ENCODE assay signal across 14 cellular contexts in genomic region chr9:37999501-38000189, GRCh38.
DNase-seq lines count a peak whose midpoint lies in the region; TF ChIP-seq lines count a peak whose summit lies in the region.
"Had no signal": no experiment of that assay in that cellular context is flagged by ENCODE, and none has a peak within 500 bp of the region (broad histone marks: within the 10 kb centered on the region; RNA-seq: fewer than 3 reads in every experiment).

No MANE protein-coding gene starts in this region.

- intact Hi-C loops in esophagus squamous epithelium (cut with DNase I), result no loop called here
- intact Hi-C loops in Caco-2 (cut with micrococcal nuclease; ENCODE audit: unreplicated experiment), result no loop called here

- no peaks in the 10 kb centered on the region for H3K27me3 ChIP-seq in BLaER1 treated with 17β-estradiol and CSF1 and Interleukin-3, amounts not matched to agents 10 nM and 100 nM
- H3K27me3 ChIP-seq in CD8-positive, alpha-beta memory T cell (ENCODE audit: insufficient read depth, low read length, poor library complexity, severe bottlenecking), result no peaks in the 10 kb centered on the region
- no peaks in the 10 kb centered on the region for H3K27me3 ChIP-seq in esophagus squamous epithelium
- no peaks in the 10 kb centered on the region for H3K27me3 ChIP-seq in Caco-2 (replicated peaks; ENCODE audit: control insufficient read depth, insufficient read depth, low read length)
- H3K27me3 ChIP-seq: adrenal gland, testis had no signal

- POLR2A ChIA-PET in CD8-positive, alpha-beta memory T cell (lab: Charles Lee), result no interaction called here
- POLR2A ChIA-PET in Caco-2 (lab: Charles Lee), result no interaction called here

- BruUV-seq in Caco-2 (replicated peaks; lab: Mats Ljungman, UMichigan), result no TSS peak

- CTCF ChIA-PET in CD8-positive, alpha-beta memory T cell (lab: Charles Lee), result no interaction called here
- CTCF ChIA-PET in Caco-2 (lab: Charles Lee), result interaction anchor here (1.1 kb wide), 1 partner anchor 86 kb away, joined by 3 read pairs; no protein-coding TSS in a partner anchor

- H3K9me3 Mint-ChIP-seq in chondrocyte (ENCODE audit: low read depth) (no peaks in the 10 kb centered on the region), neural crest cell (no peaks in the 10 kb centered on the region), Caco-2 (ENCODE audit: unreplicated experiment) (no peaks in the 10 kb centered on the region)
- no peaks in the 10 kb centered on the region for H3K9me3 Mint-ChIP-seq in CD8-positive, alpha-beta memory T cell

- peak overlapping the region in 2 of 11 experiments; percentile 37; a peak in 1 of 22 replicates for H3K27ac ChIP-seq in BLaER1 treated with 17β-estradiol and CSF1 and Interleukin-3, amounts not matched to agents 10 nM and 100 nM
- no peak overlapping the region for H3K27ac ChIP-seq in CD8-positive, alpha-beta memory T cell (ENCODE audit: low read depth, low read length)
- H3K27ac ChIP-seq in esophagus squamous epithelium, result peak overlapping the region in 1 of 4 donors; percentile 30
- H3K27ac ChIP-seq: testis had no signal

- H4K20me1 ChIP-seq in BLaER1 treated with 17β-estradiol and CSF1 and Interleukin-3, amounts not matched to agents 10 nM and 100 nM, result 0 out of 22 replicates have a peak, but pooled peaks cover 0 to 9% (median 0%) of the 10 kb centered on the region in 11 experiments

- H3K27ac Mint-ChIP-seq in chondrocyte (ENCODE audit: unreplicated experiment) (peak overlapping the region; percentile 94), neural crest cell (ENCODE audit: unreplicated experiment) (peak overlapping the region; percentile 89), Caco-2 (ENCODE audit: unreplicated experiment) (no peak overlapping the region)
- no peak overlapping the region for H3K27ac Mint-ChIP-seq in CD8-positive, alpha-beta memory T cell

- H3K4me3 ChIP-seq in BLaER1 treated with 17β-estradiol and CSF1 and Interleukin-3, amounts not matched to agents 10 nM and 100 nM, result no peak overlapping the region
- no peak overlapping the region for H3K4me3 ChIP-seq in CD8-positive, alpha-beta memory T cell (ENCODE audit: low read length)
- H3K4me3 ChIP-seq in esophagus squamous epithelium (no peak overlapping the region), Caco-2 (ENCODE audit: low read depth, low read length) (no peak overlapping the region)
- H3K4me3 ChIP-seq: adrenal gland, testis had no signal

- H3K36me3 ChIP-seq in BLaER1 treated with 17β-estradiol and CSF1 and Interleukin-3, amounts not matched to agents 10 nM and 100 nM, result no peaks in the 10 kb centered on the region
- no peaks in the 10 kb centered on the region for H3K36me3 ChIP-seq in CD8-positive, alpha-beta memory T cell (ENCODE audit: insufficient read depth, low read length)
- H3K36me3 ChIP-seq in esophagus squamous epithelium, result peaks cover 0 to 25% (median 0%) of the 10 kb centered on the region in 3 donors
- H3K36me3 ChIP-seq in Caco-2 (ENCODE audit: control insufficient read depth, insufficient read depth, low read length), result 0 out of 2 replicates have a peak, but pooled peaks cover 1% of the 10 kb centered on the region
- H3K36me3 ChIP-seq: adrenal gland had no signal

- TF ChIP-seq CTCF in chondrocyte (IDR thresholded peaks at IDR 0.05) (no peak), neural crest cell (conservative IDR thresholded peaks at IDR 0.05) (no peak), esophagus squamous epithelium (IDR thresholded peaks at IDR 0.05) (no peak), Caco-2 (IDR thresholded peaks at IDR 0.05; ENCODE audit: insufficient read depth in 1 of 2, low read depth in 1 of 2, low read length in 1 of 2, severe bottlenecking in 1 of 2, unreplicated experiment in 1 of 2) (no peak)

- 57 to 68% methylated on average over 3 to 11 of the region's 11 CpGs for WGBS in esophagus squamous epithelium, 2 donors

- H3K4me2 ChIP-seq in BLaER1 treated with 17β-estradiol and CSF1 and Interleukin-3, amounts not matched to agents 10 nM and 100 nM, result peak overlapping the region; percentile 64 to 83 (median 71)

- H3K36me3 Mint-ChIP-seq in chondrocyte (ENCODE audit: low read depth) (peaks cover 2% of the 10 kb centered on the region), neural crest cell (ENCODE audit: low read depth) (no peaks in the 10 kb centered on the region), Caco-2 (ENCODE audit: insufficient read depth, unreplicated experiment) (peaks cover 26% of the 10 kb centered on the region)
- no peaks in the 10 kb centered on the region for H3K36me3 Mint-ChIP-seq in CD8-positive, alpha-beta memory T cell

- peaks cover 37% of the 10 kb centered on the region for H3K4me1 Mint-ChIP-seq in chondrocyte (ENCODE audit: low read depth)
- H3K4me1 Mint-ChIP-seq in neural crest cell, result peaks cover 13% of the 10 kb centered on the region
- peaks cover 4 to 15% (median 8%) of the 10 kb centered on the region in 3 donors for H3K4me1 Mint-ChIP-seq in CD8-positive, alpha-beta memory T cell
- peaks cover 6% of the 10 kb centered on the region for H3K4me1 Mint-ChIP-seq in Caco-2 (ENCODE audit: low read depth, unreplicated experiment)

- H3K4me1 ChIP-seq in BLaER1 treated with 17β-estradiol and CSF1 and Interleukin-3, amounts not matched to agents 10 nM and 100 nM, result peaks cover 50 to 78% (median 56%) of the 10 kb centered on the region in 10 experiments
- H3K4me1 ChIP-seq in CD8-positive, alpha-beta memory T cell (ENCODE audit: insufficient read depth, low read length), result no peaks in the 10 kb centered on the region
- peaks cover 19 to 65% (median 34%) of the 10 kb centered on the region in 3 donors for H3K4me1 ChIP-seq in esophagus squamous epithelium
- no peaks in the 10 kb centered on the region for H3K4me1 ChIP-seq in Caco-2
- H3K4me1 ChIP-seq: testis had no signal

- H3K4me3 Mint-ChIP-seq in chondrocyte (ENCODE audit: unreplicated experiment) (no peak overlapping the region), neural crest cell (no peak overlapping the region), Caco-2 (ENCODE audit: unreplicated experiment) (no peak overlapping the region)
- H3K4me3 Mint-ChIP-seq in CD8-positive, alpha-beta memory T cell, result no peak overlapping the region
- H3K4me3 Mint-ChIP-seq: activated CD8-positive, alpha-beta T cell treated with anti-CD3 and anti-CD28 coated beads, Interleukin-2, amount 10 ng/mL, durations not matched to agents 7 days and 5 days had no signal

- TF ChIP-seq POLR2A in esophagus squamous epithelium (IDR thresholded peaks at IDR 0.05), result no peak

- peak overlapping the region in 3 of 11 experiments; percentile 25 to 38 (median 28); a peak in 4 of 22 replicates for H3K9ac ChIP-seq in BLaER1 treated with 17β-estradiol and CSF1 and Interleukin-3, amounts not matched to agents 10 nM and 100 nM

- no peaks in the 10 kb centered on the region for H3K9me3 ChIP-seq in BLaER1 treated with 17β-estradiol and CSF1 and Interleukin-3, amounts not matched to agents 10 nM and 100 nM (replicated peaks in 1 of 11)
- H3K9me3 ChIP-seq in CD8-positive, alpha-beta memory T cell (ENCODE audit: low read length), result no peaks in the 10 kb centered on the region
- H3K9me3 ChIP-seq in esophagus squamous epithelium (no peaks in the 10 kb centered on the region), Caco-2 (no peaks in the 10 kb centered on the region)
- H3K9me3 ChIP-seq: adrenal gland, testis had no signal

- DNase-seq in M059J (ENCODE audit: low read depth), result peak; percentile 80
- DNase-seq in chondrocyte (ENCODE audit: low spot score), result peak; percentile 73
- no peak for DNase-seq in neural crest cell (ENCODE audit: low read depth, low spot score)
- DNase-seq in CD8-positive, alpha-beta memory T cell, result no peak
- DNase-seq in RKO (ENCODE audit: low spot score), result no peak
- DNase-seq in esophagus squamous epithelium (lab: John Stamatoyannopoulos, UW), result no peak
- no peak for DNase-seq in Caco-2
- DNase-seq: activated CD8-positive, alpha-beta T cell treated with anti-CD3 and anti-CD28 coated beads, Interleukin-2, amount 10 ng/mL, durations not matched to agents 7 days and 5 days; COR-L47; NCI-H1105; SHP77 treated with DMSO at 0.1 percent for 48 hours; testis had no signal

- H3K27me3 Mint-ChIP-seq in chondrocyte (ENCODE audit: low read depth), result no peaks in the 10 kb centered on the region
- H3K27me3 Mint-ChIP-seq in neural crest cell (ENCODE audit: low read depth), result no peaks in the 10 kb centered on the region
- H3K27me3 Mint-ChIP-seq in CD8-positive, alpha-beta memory T cell, result no peaks in the 10 kb centered on the region
- no peaks in the 10 kb centered on the region for H3K27me3 Mint-ChIP-seq in Caco-2 (ENCODE audit: insufficient read depth, unreplicated experiment)

Comparison
In these comparisons a context has a peak if more than half of its experiments do, and no peak if none do; other contexts are left out.
1. DNase-seq: peak in M059J (single experiment) and chondrocyte (single experiment); none in neural crest cell (single experiment), CD8-positive, alpha-beta memory T cell (0 of 5), RKO (single experiment), esophagus squamous epithelium (single experiment) and Caco-2 (0 of 2).
2. H3K27ac Mint-ChIP-seq: peak in chondrocyte (single experiment) and neural crest cell (single experiment); none in CD8-positive, alpha-beta memory T cell (0 of 8) and Caco-2 (single experiment).